8 cellular contexts compared by ENCODE assay signal in genomic region chr7:12212051-12212485, GRCh38. TPM values are rescaled to one million over a fixed set of nuclear protein-coding genes. Genes with fewer than 3 reads are reported as not detected.
DNase-seq lines count a peak whose midpoint lies in the region; ATAC-seq lines count a peak whose summit lies in the region.

No MANE protein-coding gene starts in this region.

- peak overlapping the region; percentile 98 for H3K4me3 Mint-ChIP-seq in activated T-helper 1 cell treated with anti-CD3 and anti-CD28 coated beads, Interleukin-12 subunit alpha, Interleukin-12 subunit beta, Interleukin-2, Interleukin-4 antibody, amounts not matched to agents 30 ng/mL and 10 ng/mL and 1 ng/mL, durations not matched to agents 14 hours and 24 hours and 36 hours
- peak overlapping the region; percentile 87 for H3K4me3 Mint-ChIP-seq in stimulated activated effector memory CD8-positive, alpha-beta T cell treated with anti-CD3 and anti-CD28 coated beads, Interleukin-12 subunit alpha, Interleukin-12 subunit beta, amount 100 ng/mL, for 72 hours

- H3K27me3 ChIP-seq in iPS-18a (ENCODE audit: control insufficient read depth, insufficient read depth, low read length), result peaks cover 11% of the 10 kb centered on the region

- peaks cover 10% of the 10 kb centered on the region for H3K36me3 ChIP-seq in iPS-18a (ENCODE audit: control insufficient read depth, low read depth, low read length)

- peak overlapping the region; percentile 98 for H3K27ac Mint-ChIP-seq in activated T-helper 1 cell treated with anti-CD3 and anti-CD28 coated beads, Interleukin-12 subunit alpha, Interleukin-12 subunit beta, Interleukin-2, Interleukin-4 antibody, amounts not matched to agents 30 ng/mL and 10 ng/mL and 1 ng/mL, durations not matched to agents 14 hours and 24 hours and 36 hours
- peak overlapping the region; percentile 94 for H3K27ac Mint-ChIP-seq in stimulated activated effector memory CD8-positive, alpha-beta T cell treated with anti-CD3 and anti-CD28 coated beads, Interleukin-12 subunit alpha, Interleukin-12 subunit beta, amount 100 ng/mL, for 72 hours

- peak overlapping the region; percentile 63 for H3K27ac ChIP-seq in iPS-18a (ENCODE audit: low read length)

- intact Hi-C loops in activated T-helper 1 cell treated with anti-CD3 and anti-CD28 coated beads, Interleukin-12 subunit alpha, Interleukin-12 subunit beta, Interleukin-2, Interleukin-4 antibody, amounts not matched to agents 30 ng/mL and 10 ng/mL and 1 ng/mL, durations not matched to agents 14 hours and 24 hours and 36 hours (cut with micrococcal nuclease), result no loop called here

- H3K4me3 ChIP-seq in iPS-18a (ENCODE audit: low read length), result peak overlapping the region; percentile 78

- H3K9me3 Mint-ChIP-seq in activated T-helper 1 cell treated with anti-CD3 and anti-CD28 coated beads, Interleukin-12 subunit alpha, Interleukin-12 subunit beta, Interleukin-2, Interleukin-4 antibody, amounts not matched to agents 30 ng/mL and 10 ng/mL and 1 ng/mL, durations not matched to agents 14 hours and 24 hours and 36 hours, result no peaks in the 10 kb centered on the region
- no peaks in the 10 kb centered on the region for H3K9me3 Mint-ChIP-seq in stimulated activated effector memory CD8-positive, alpha-beta T cell treated with anti-CD3 and anti-CD28 coated beads, Interleukin-12 subunit alpha, Interleukin-12 subunit beta, amount 100 ng/mL, for 72 hours

- ATAC-seq in stimulated activated effector memory CD8-positive, alpha-beta T cell treated with anti-CD3 and anti-CD28 coated beads, Interleukin-12 subunit alpha, Interleukin-12 subunit beta, amount 100 ng/mL, for 72 hours, result no peak
- ATAC-seq in GM19463 (IDR thresholded peaks at IDR 0.05; ENCODE audit: unreplicated experiment), result no peak

- H3K36me3 Mint-ChIP-seq in activated T-helper 1 cell treated with anti-CD3 and anti-CD28 coated beads, Interleukin-12 subunit alpha, Interleukin-12 subunit beta, Interleukin-2, Interleukin-4 antibody, amounts not matched to agents 30 ng/mL and 10 ng/mL and 1 ng/mL, durations not matched to agents 14 hours and 24 hours and 36 hours (ENCODE audit: low read depth), result peaks cover 25% of the 10 kb centered on the region
- peaks cover 26% of the 10 kb centered on the region for H3K36me3 Mint-ChIP-seq in stimulated activated effector memory CD8-positive, alpha-beta T cell treated with anti-CD3 and anti-CD28 coated beads, Interleukin-12 subunit alpha, Interleukin-12 subunit beta, amount 100 ng/mL, for 72 hours

- DNase-seq in D341Med (ENCODE audit: low spot score) (peak; percentile 13), M059J (ENCODE audit: low read depth) (peak; percentile 23), dedifferentiated amniotic fluid mesenchymal stem cell (ENCODE audit: extremely low spot score) (no peak), NCI-H526 (lab: John Stamatoyannopoulos, UW) (no peak)
- DNase-seq in activated T-helper 1 cell treated with anti-CD3 and anti-CD28 coated beads, Interleukin-12 subunit alpha, Interleukin-12 subunit beta, Interleukin-2, Interleukin-4 antibody, amounts not matched to agents 30 ng/mL and 10 ng/mL and 1 ng/mL, durations not matched to agents 14 hours and 24 hours and 36 hours (ENCODE audit: low spot score), result no peak
- DNase-seq in stimulated activated effector memory CD8-positive, alpha-beta T cell treated with anti-CD3 and anti-CD28 coated beads, Interleukin-12 subunit alpha, Interleukin-12 subunit beta, amount 100 ng/mL, for 72 hours (ENCODE audit: low spot score in 2 of 2), result peak in 1 of 2 donors; percentile 51

- H3K9ac ChIP-seq in iPS-18a (ENCODE audit: low read length), result peak overlapping the region; percentile 81

- peaks cover 14% of the 10 kb centered on the region for H3K4me1 ChIP-seq in iPS-18a (ENCODE audit: control insufficient read depth, low read depth, low read length)

- H3K27me3 Mint-ChIP-seq in activated T-helper 1 cell treated with anti-CD3 and anti-CD28 coated beads, Interleukin-12 subunit alpha, Interleukin-12 subunit beta, Interleukin-2, Interleukin-4 antibody, amounts not matched to agents 30 ng/mL and 10 ng/mL and 1 ng/mL, durations not matched to agents 14 hours and 24 hours and 36 hours (ENCODE audit: insufficient read depth), result peaks cover 12% of the 10 kb centered on the region

- peaks cover 41% of the 10 kb centered on the region for H3K4me1 Mint-ChIP-seq in activated T-helper 1 cell treated with anti-CD3 and anti-CD28 coated beads, Interleukin-12 subunit alpha, Interleukin-12 subunit beta, Interleukin-2, Interleukin-4 antibody, amounts not matched to agents 30 ng/mL and 10 ng/mL and 1 ng/mL, durations not matched to agents 14 hours and 24 hours and 36 hours (ENCODE audit: low read depth)
- H3K4me1 Mint-ChIP-seq in stimulated activated effector memory CD8-positive, alpha-beta T cell treated with anti-CD3 and anti-CD28 coated beads, Interleukin-12 subunit alpha, Interleukin-12 subunit beta, amount 100 ng/mL, for 72 hours, result peaks cover 27% of the 10 kb centered on the region

- H3K9me3 ChIP-seq in iPS-18a (ENCODE audit: control insufficient read depth, low read depth, low read length), result no peaks in the 10 kb centered on the region

RNA-seq across cellular contexts. Expression of gene TMEM106B, which starts 1.0 kb away (rescaled TPM):
- total RNA-seq in M059J (2014; rRNA removed; shearing (Covaris generic)), result 125 and 171 TPM in 2 replicates
- total RNA-seq in activated T-helper 1 cell treated with anti-CD3 and anti-CD28 coated beads, Interleukin-12 subunit alpha, Interleukin-12 subunit beta, Interleukin-2, Interleukin-4 antibody, amounts not matched to agents 30 ng/mL and 10 ng/mL and 1 ng/mL, durations not matched to agents 14 hours and 24 hours and 36 hours, result 23.4 and 25.1 TPM in 2 replicates

Comparison
In these comparisons a context has a peak if more than half of its experiments do, and no peak if none do; other contexts are left out.
1. DNase-seq: peak in D341Med (single experiment) and M059J (single experiment); none in activated T-helper 1 cell treated with anti-CD3 and anti-CD28 coated beads, Interleukin-12 subunit alpha, Interleukin-12 subunit beta, Interleukin-2, Interleukin-4 antibody, amounts not matched to agents 30 ng/mL and 10 ng/mL and 1 ng/mL, durations not matched to agents 14 hours and 24 hours and 36 hours (single experiment), dedifferentiated amniotic fluid mesenchymal stem cell (single experiment) and NCI-H526 (0 of 2).